Comparison of ENCODE assay signal across 40 cellular contexts in genomic region chr3:129047553-129047839, GRCh38. TPM values are rescaled to one million over a fixed set of nuclear protein-coding genes. Genes with fewer than 3 reads are reported as not detected.
"Had no signal": no experiment of that assay in that cellular context is flagged by ENCODE, and none has a peak within 500 bp of the region (broad histone marks: within the 10 kb centered on the region; RNA-seq: fewer than 3 reads in every experiment).

No MANE protein-coding gene starts in this region.

- H3K36me3 Mint-ChIP-seq: type B pancreatic cell had no signal

- ATAC-seq: activated CD4-positive, alpha-beta T cell treated with anti-CD3 and anti-CD28 coated beads for 36 hours; effector memory CD8-positive, alpha-beta T cell; gastroesophageal sphincter; lower lobe of right lung; stimulated activated memory B cell treated with anti-CD40 and anti-IgM and Interleukin-4, amounts not matched to agents 10 μg/mL and 1 μg/mL and 100 μg/mL, for 72 hours had no signal

- H3K9me3 ChIP-seq: ascending aorta, lower lobe of right lung, neutrophil, prostate gland, uterus had no signal

- H3K27ac Mint-ChIP-seq: activated CD4-positive, alpha-beta T cell treated with anti-CD3 and anti-CD28 coated beads for 36 hours; activated naive CD8-positive, alpha-beta T cell treated with anti-CD3 and anti-CD28 coated beads, Interleukin-2, amount 10 ng/mL, durations not matched to agents 7 days and 5 days; activated T-helper 2 cell treated with anti-CD3 and anti-CD28 coated beads, Interferon-gamma antibody, Interleukin-2, Interleukin-4, amounts not matched to agents 10 μg/mL and 5 μg/mL and 100 μg/mL, durations not matched to agents 14 hours and 24 hours and 36 hours; brain; effector memory CD8-positive, alpha-beta T cell; nephron; stimulated activated memory B cell treated with anti-CD40 and anti-IgM and Interleukin-4, amounts not matched to agents 10 μg/mL and 1 μg/mL and 100 μg/mL, for 72 hours; T-helper 2 cell treated with Interferon-gamma antibody and Interleukin-4, amounts not matched to agents 5 μg/mL and 100 μg/mL, for 36 hours; type B pancreatic cell had no signal

- H3K27ac ChIP-seq: ascending aorta, cardiac muscle cell, coronary artery, dorsolateral prefrontal cortex, gastroesophageal sphincter, lower lobe of right lung, neutrophil, prostate gland, uterus had no signal

- H3K9ac ChIP-seq: SK-N-SH had no signal

- H3K27me3 ChIP-seq: ascending aorta, cardiac muscle cell had no signal

- FAIRE-seq: endothelial cell of umbilical vein, kidney had no signal

- DNase-seq: activated CD4-positive, alpha-beta T cell treated with anti-CD3 and anti-CD28 coated beads for 36 hours; activated CD4-positive, alpha-beta T cell treated with anti-CD3 and anti-CD28 coated beads, Interleukin-2, amount 50 U/mL, for 4 hours; activated CD4-positive, CD25-positive, alpha-beta regulatory T cell; activated CD8-positive, alpha-beta memory T cell treated with anti-CD3 and anti-CD28 coated beads, Interleukin-2, amount 50 U/mL, for 4 hours; activated naive CD8-positive, alpha-beta T cell treated with anti-CD3 and anti-CD28 coated beads, Interleukin-2, amount 10 ng/mL, durations not matched to agents 7 days and 5 days; activated T-cell treated with anti-CD3 and anti-CD28 coated beads, Interleukin-2, amount 50 U/mL, for 1 hour; effector memory CD8-positive, alpha-beta T cell; hippocampal formation; kidney; lower lobe of right lung; mesenchymal stem cell; retina; SK-N-SH; stimulated activated CD4-positive, alpha-beta T cell treated with anti-CD3 and anti-CD28 coated beads, Interleukin-1b, Interleukin-23, amount 100 ng/mL, for 48 hours; stimulated activated CD4-positive, alpha-beta T cell treated with anti-CD3 and anti-CD28 coated beads, Interleukin-4, amount 100 ng/mL, for 4 hours; stimulated activated CD8-positive, alpha-beta memory T cell treated with anti-CD3 and anti-CD28 coated beads, Interleukin-4, amount 100 ng/mL, for 48 hours; stimulated activated naive CD8-positive, alpha-beta T cell treated with anti-CD3 and anti-CD28 coated beads, Interleukin-15, amount 100 ng/mL, for 72 hours; SW 1271; uterus had no signal

- H3K4me3 Mint-ChIP-seq: activated CD4-positive, alpha-beta T cell treated with anti-CD3 and anti-CD28 coated beads for 36 hours; activated naive CD8-positive, alpha-beta T cell treated with anti-CD3 and anti-CD28 coated beads, Interleukin-2, amount 10 ng/mL, durations not matched to agents 7 days and 5 days; brain; nephron; stimulated activated memory B cell treated with anti-CD40 and anti-IgM and Interleukin-4, amounts not matched to agents 10 μg/mL and 1 μg/mL and 100 μg/mL, for 72 hours; T-helper 2 cell treated with Interferon-gamma antibody and Interleukin-4, amounts not matched to agents 5 μg/mL and 100 μg/mL, for 36 hours; type B pancreatic cell had no signal

- H3K9me3 Mint-ChIP-seq: effector memory CD8-positive, alpha-beta T cell had no signal

- H3K4me3 ChIP-seq: ascending aorta, cardiac muscle cell, coronary artery, dorsolateral prefrontal cortex, gastroesophageal sphincter, lower lobe of right lung, prostate gland, smooth muscle cell, uterus had no signal

- H3K36me3 ChIP-seq: ascending aorta, cardiac muscle cell, gastroesophageal sphincter, lower lobe of right lung, neutrophil, prostate gland, uterus had no signal

- H3K4me2 ChIP-seq: SK-N-SH, smooth muscle cell had no signal

- H3K4me1 Mint-ChIP-seq: activated CD4-positive, alpha-beta T cell treated with anti-CD3 and anti-CD28 coated beads for 36 hours; stimulated activated memory B cell treated with anti-CD40 and anti-IgM and Interleukin-4, amounts not matched to agents 10 μg/mL and 1 μg/mL and 100 μg/mL, for 72 hours had no signal

RNA-seq across cellular contexts. Expression of gene GP9, which starts 13.1 kb away (rescaled TPM):
- total RNA-seq: activated CD4-positive, alpha-beta T cell treated with anti-CD3 and anti-CD28 coated beads for 36 hours; activated CD8-positive, alpha-beta memory T cell treated with anti-CD3 and anti-CD28 coated beads for 36 hours; activated naive CD8-positive, alpha-beta T cell treated with anti-CD3 and anti-CD28 coated beads, Interleukin-2, amount 10 ng/mL, durations not matched to agents 7 days and 5 days; activated T-helper 2 cell treated with anti-CD3 and anti-CD28 coated beads, Interferon-gamma antibody, Interleukin-2, Interleukin-4, amounts not matched to agents 10 μg/mL and 5 μg/mL and 100 μg/mL, durations not matched to agents 14 hours and 24 hours and 36 hours; ascending aorta; cardiac muscle cell; cerebellum; endothelial cell of umbilical vein; fibroblast of lung; fibroblast of villous mesenchyme; gastroesophageal sphincter; kidney; osteocyte; prostate gland; smooth muscle cell had no signal
- polyA plus RNA-seq: cardiac muscle cell, endothelial cell of umbilical vein, esophagus, fibroblast of lung, SK-N-SH, smooth muscle cell had no signal

RNA-seq across cellular contexts. Expression of gene EFCC1, which starts 46.4 kb away (rescaled TPM):
- total RNA-seq: cardiac muscle cell, fibroblast of lung, fibroblast of villous mesenchyme, osteocyte, smooth muscle cell had no signal
- polyA plus RNA-seq: fibroblast of lung, SK-N-SH had no signal

RNA-seq across cellular contexts. Expression of gene CFAP92, which starts 53.6 kb away (rescaled TPM):
- total RNA-seq: activated T-helper 2 cell treated with anti-CD3 and anti-CD28 coated beads, Interferon-gamma antibody, Interleukin-2, Interleukin-4, amounts not matched to agents 10 μg/mL and 5 μg/mL and 100 μg/mL, durations not matched to agents 14 hours and 24 hours and 36 hours; ascending aorta; fibroblast of lung; fibroblast of villous mesenchyme; osteocyte had no signal
- polyA plus RNA-seq: SK-N-SH had no signal
